ENCODE assay signal across 11 cellular contexts in genomic region chr18:3265564-3266033, GRCh38. TPM values are rescaled to one million over a fixed set of nuclear protein-coding genes. Genes with fewer than 3 reads are reported as not detected.
A peak's percentile ranks its signal among the peaks of the same experiment; 100 is the strongest.
DNase-seq lines count a peak whose midpoint lies in the region; ATAC-seq, FAIRE-seq and TF ChIP-seq lines count a peak whose summit lies in the region.
"Had no signal": no experiment of that assay in that cellular context is flagged by ENCODE, and none has a peak within 500 bp of the region (broad histone marks: within the 10 kb centered on the region; RNA-seq: fewer than 3 reads in every experiment).

No MANE protein-coding gene starts in this region.

- TF ChIP-seq POLR2A in right lobe of liver (IDR thresholded peaks at IDR 0.05), result peak; percentile 15

- DNase-seq in HT1080 (ENCODE audit: low read depth) (peak; percentile 37), right lobe of liver (no peak), substantia nigra (lab: John Stamatoyannopoulos, UW) (no peak), putamen (ENCODE audit: low spot score) (no peak), GM19239 (ENCODE audit: insufficient read length, low spot score) (no peak)
- DNase-seq: left colon, NCI-H187 treated with DMSO at 0.1 percent for 48 hours had no signal

- H3K27me3 Mint-ChIP-seq in brain, result peaks cover 8% of the 10 kb centered on the region

- no peaks in the 10 kb centered on the region for H3K36me3 Mint-ChIP-seq in brain

- H3K36me3 ChIP-seq in ACC112 (ENCODE audit: insufficient read depth, low read length) (no peaks in the 10 kb centered on the region), right lobe of liver (no peaks in the 10 kb centered on the region)

- H3K4me1 Mint-ChIP-seq in brain, result peaks cover 74% of the 10 kb centered on the region

- H3K79me2 ChIP-seq in ACC112 (ENCODE audit: control insufficient read depth, insufficient read depth, low read length, unreplicated experiment), result peaks cover 85% of the 10 kb centered on the region

- H3K4me3 Mint-ChIP-seq in brain, result peak overlapping the region in 3 of 5 experiments; percentile 6 to 65 (median 15)

- no peak overlapping the region for H3K27ac ChIP-seq in ACC112 (ENCODE audit: low read depth, low read length)
- peak overlapping the region; percentile 23 to 65 (median 51) for H3K27ac ChIP-seq in right lobe of liver
- H3K27ac ChIP-seq in substantia nigra (ENCODE audit: low read depth, low read length, poor library complexity, severe bottlenecking), result no peak overlapping the region

- intact Hi-C loops in right lobe of liver (cut with DNase I), result no loop called here

- H3K4me3 ChIP-seq in ACC112 (ENCODE audit: low read depth, low read length) (peak overlapping the region; percentile 19; the same call in 1 of the 2 replicates), right lobe of liver (peak overlapping the region in 2 of 3 donors; percentile 3 to 14)

- TF ChIP-seq CTCF in brain (conservative IDR thresholded peaks at IDR 0.05) (no peak), right lobe of liver (IDR thresholded peaks at IDR 0.05) (no peak)

- peak overlapping the region in 1 of 5 experiments; percentile 14 for H3K27ac Mint-ChIP-seq in brain

- no peak overlapping the region for H2AFZ ChIP-seq in ACC112 (ENCODE audit: low read length, unreplicated experiment)

- H3K4me1 ChIP-seq in ACC112 (ENCODE audit: control insufficient read depth, insufficient read depth, low read length, unreplicated experiment) (peaks cover 58% of the 10 kb centered on the region), right lobe of liver (peaks cover 0 to 72% (median 16%) of the 10 kb centered on the region in 4 donors)

- H3K9me3 ChIP-seq in right lobe of liver, result no peaks in the 10 kb centered on the region

- ATAC-seq in right lobe of liver (peak in 3 of 4 donors; percentile 0 to 34 (median 2)), HG02973 (IDR thresholded peaks at IDR 0.05; ENCODE audit: unreplicated experiment) (no peak)
- ATAC-seq: left colon had no signal

- no peak for FAIRE-seq in GM19239 (lab: Jason Lieb, UNC)
- FAIRE-seq: TTC549 had no signal

- no peaks in the 10 kb centered on the region for H3K9me3 Mint-ChIP-seq in brain

- 36% methylated on average over 3 of the region's 3 CpGs for WGBS in right lobe of liver (ENCODE audit: insufficient coverage, low coverage, low lambda C conversion rate, missing lambda C conversion rate)

- H3K27me3 ChIP-seq in ACC112 (ENCODE audit: insufficient read depth, low read length) (no peaks in the 10 kb centered on the region), right lobe of liver (no peaks in the 10 kb centered on the region)

RNA-seq across cellular contexts. Expression of gene MYL12B, which starts 3.7 kb away (rescaled TPM):
- total RNA-seq in HT1080 (2014; rRNA removed; shearing (Covaris generic)), result 353 and 399 TPM in 2 replicates
- 516 and 540 TPM in 2 replicates for polyA plus RNA-seq in HT1080 (2015; cell fraction: cytosol; rRNA removed)
- 279 and 297 TPM in 2 replicates for polyA plus RNA-seq in HT1080 (2015; cell fraction: nucleus; rRNA removed)
- 210 TPM for polyA plus RNA-seq in brain (ENCODE audit: insufficient read depth, low read depth, low replicate concordance)
- total RNA-seq in right lobe of liver, result 100 to 1,000 TPM; 113 to 281 (median 185) TPM

RNA-seq across cellular contexts. Expression of gene MYL12A, which starts 18.0 kb away (rescaled TPM):
- 521 and 591 TPM in 2 replicates for total RNA-seq in HT1080 (2014; rRNA removed; shearing (Covaris generic))
- polyA plus RNA-seq in HT1080 (2015; cell fraction: cytosol; rRNA removed), result 378 and 405 TPM in 2 replicates
- polyA plus RNA-seq in HT1080 (2015; cell fraction: nucleus; rRNA removed), result 254 and 260 TPM in 2 replicates
- 89.2 TPM for polyA plus RNA-seq in brain (ENCODE audit: insufficient read depth, low read depth, low replicate concordance)
- 100 to 1,000 TPM in 5 of 6 experiments, 10 to 100 TPM in 1; 82.1 to 309 (median 225) TPM for total RNA-seq in right lobe of liver

RNA-seq across cellular contexts. Expression of gene MYOM1, which starts 45.8 kb away (rescaled TPM):
- not detected in 2 replicates for total RNA-seq in HT1080 (2014; rRNA removed; shearing (Covaris generic))
- polyA plus RNA-seq in HT1080 (2015; cell fraction: cytosol; rRNA removed), result 0.03 and 0.07 TPM in 2 replicates
- polyA plus RNA-seq in HT1080 (2015; cell fraction: nucleus; rRNA removed), result 0.04 and 0.09 TPM in 2 replicates
- polyA plus RNA-seq in brain (ENCODE audit: insufficient read depth, low read depth, low replicate concordance), result 3.1 TPM
- 10 to 100 TPM in 5 of 6 experiments, 1 to 10 TPM in 1; 3.1 to 64.5 (median 19.1) TPM for total RNA-seq in right lobe of liver

Comparison
In these comparisons a context has a peak if more than half of its experiments do, and no peak if none do; other contexts are left out.
1. H3K27ac ChIP-seq: peak in right lobe of liver (3 of 3); none in ACC112 (single experiment) and substantia nigra (single experiment).